9 cellular contexts compared by ENCODE assay signal in the genomic region with DNA sequence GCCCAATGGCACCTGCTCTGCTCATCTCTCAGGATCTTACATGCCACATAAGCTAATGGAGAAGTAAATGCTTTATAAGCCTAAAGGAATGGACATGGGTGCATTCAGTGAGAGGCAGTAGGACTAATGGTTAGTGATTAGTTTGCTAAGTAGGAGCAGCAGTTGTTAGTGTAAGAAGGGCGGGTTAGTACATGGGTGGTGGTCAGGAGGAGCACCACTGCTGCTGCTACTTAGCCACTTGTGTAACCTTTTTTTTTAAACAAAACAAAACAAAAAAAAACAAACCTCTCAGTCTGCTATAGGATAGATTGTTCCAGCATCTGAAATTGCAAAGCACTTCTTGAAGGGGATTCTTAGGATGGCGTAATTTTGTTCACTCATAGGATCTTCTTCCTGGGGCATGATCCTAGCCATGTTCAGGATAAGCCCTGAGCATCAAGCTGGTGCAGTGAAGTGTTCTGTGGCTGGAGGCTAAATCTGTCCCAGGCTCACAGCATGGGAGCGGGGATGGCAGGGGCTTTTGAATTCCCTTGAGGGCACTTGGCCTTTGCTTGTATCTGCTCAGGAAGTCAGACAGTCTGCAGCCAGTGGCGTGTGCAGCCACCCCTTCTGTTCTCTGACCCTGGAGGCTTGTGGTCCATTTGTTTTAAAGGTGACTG.
DNase-seq lines count a peak whose midpoint lies in the region; ATAC-seq, FAIRE-seq and TF ChIP-seq lines count a peak whose summit lies in the region.
"Had no signal": no experiment of that assay in that cellular context is flagged by ENCODE, and none has a peak within 500 bp of the region (broad histone marks: within the 10 kb centered on the region; RNA-seq: fewer than 3 reads in every experiment).

No MANE protein-coding gene starts in this region.

- no peak for TF ChIP-seq POLR2A in spleen (IDR thresholded peaks at IDR 0.05)

- FAIRE-seq in GM18507 (lab: Jason Lieb, UNC): peak; percentile 81

- H3K27me3 ChIP-seq in spleen (replicated peaks in 1 of 7): no peaks in the 10 kb centered on the region

- H3K4me3 ChIP-seq in spleen: peak overlapping the region in 1 of 8 donors; percentile 23

- H3K9me3 ChIP-seq in spleen: no peaks in the 10 kb centered on the region

- peaks cover 68% of the 10 kb centered on the region for H3K4me1 Mint-ChIP-seq in memory B cell

- in situ Hi-C loops in ACHN (cut with HindIII; ENCODE audit: low pct_ligation_motif_present, low pct_unique_long_range_greater_than_20kb, low sequenced_read_pairs): no loop called here

- no peak for TF ChIP-seq CTCF in spleen (IDR thresholded peaks at IDR 0.05 in 8 of 11, conservative IDR thresholded peaks at IDR 0.05 in 3 of 11)

- H3K36me3 Mint-ChIP-seq in memory B cell: peaks cover 4% of the 10 kb centered on the region

- H3K27ac ChIP-seq in spleen: peak overlapping the region in 1 of 8 donors; percentile 1

- no peaks in the 10 kb centered on the region for H3K36me3 ChIP-seq in spleen

- peak overlapping the region; percentile 60 for H3K4me3 Mint-ChIP-seq in memory B cell

- H3K27ac Mint-ChIP-seq in memory B cell: peak overlapping the region; percentile 89

- intact Hi-C loops in spleen (cut with DNase I; ENCODE audit: low total_unique reads): no loop called here

- 48 to 74% (median 64%) methylated on average over 4 of the region's 4 CpGs for WGBS in spleen, 5 donors

- H3K9me3 Mint-ChIP-seq in memory B cell: no peaks in the 10 kb centered on the region

- H3K4me1 ChIP-seq in spleen: peaks cover 47 to 100% (median 79%) of the 10 kb centered on the region in 6 donors

- no peaks in the 10 kb centered on the region for H3K27me3 Mint-ChIP-seq in memory B cell

- DNase-seq in GM18507 (ENCODE audit: extremely low spot score, insufficient read length, low read depth) (peak; percentile 37), NCI-H1105 treated with DMSO at 0.1 percent for 48 hours (lab: John Stamatoyannopoulos, UW) (peak; percentile 13), memory B cell (ENCODE audit: low spot score in 2 of 2) (peak in 1 of 2 donors; percentile 41), amniotic stem cell (lab: John Stamatoyannopoulos, UW) (no peak), ACHN (no peak), spleen (no peak)
- DNase-seq: IMR-90 had no signal

- ATAC-seq in GM21825 (IDR thresholded peaks at IDR 0.05; ENCODE audit: unreplicated experiment) (peak; percentile 63), memory B cell (ENCODE audit: low read depth) (peak; percentile 62), GM18519 (IDR thresholded peaks at IDR 0.05; ENCODE audit: low FRiP score, unreplicated experiment) (no peak)

Comparison
In these comparisons a context has a peak if more than half of its experiments do, and no peak if none do; other contexts are left out.
1. DNase-seq: peak in GM18507 (single experiment) and NCI-H1105 treated with DMSO at 0.1 percent for 48 hours (single experiment); none in amniotic stem cell (single experiment), ACHN (single experiment) and spleen (single experiment).